Comparison of ENCODE assay signal across 9 cellular contexts in the genomic region with DNA sequence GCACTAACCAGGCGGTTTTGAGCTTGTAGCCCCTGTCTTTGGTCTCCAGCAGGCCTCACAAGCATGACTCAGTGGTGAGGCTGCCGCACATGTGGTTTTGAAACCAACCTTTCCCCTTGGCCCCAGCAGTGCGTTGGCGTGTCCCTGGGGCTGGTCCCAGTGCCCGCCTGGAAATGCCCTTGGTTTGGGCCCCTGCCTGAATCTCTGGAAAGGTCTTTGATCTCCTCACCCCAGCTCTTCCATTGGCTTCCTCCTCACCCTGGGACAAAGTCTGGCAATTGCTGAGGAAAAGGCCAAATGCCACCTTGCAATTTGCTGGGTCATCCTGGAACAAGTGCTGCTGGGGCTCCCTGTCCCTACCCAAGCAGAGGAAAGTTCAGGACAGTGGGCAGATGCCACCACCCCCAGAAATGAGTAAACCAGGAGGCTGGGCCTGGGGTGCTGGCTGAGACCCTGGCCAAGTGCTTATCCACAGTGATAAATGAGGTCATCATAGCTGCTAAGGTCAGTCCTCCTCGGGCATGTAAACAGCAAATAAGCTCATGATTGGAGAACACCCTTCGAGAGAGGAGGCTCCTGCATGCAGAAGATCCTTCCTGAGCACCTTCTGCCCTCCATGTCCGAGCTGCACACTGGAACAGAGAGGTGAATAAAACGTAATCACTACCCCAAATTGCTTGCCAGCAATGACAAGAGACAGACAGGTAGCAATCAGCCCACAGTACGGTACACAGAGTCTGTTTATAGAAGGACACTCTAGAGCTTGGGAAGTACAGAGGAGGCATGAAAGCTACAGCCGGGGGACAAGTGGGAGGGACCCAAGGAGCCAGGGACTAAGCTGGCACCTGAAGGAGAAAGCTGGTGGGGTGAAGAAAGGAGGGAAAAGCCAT.
DNase-seq lines count a peak whose midpoint lies in the region; ATAC-seq and TF ChIP-seq lines count a peak whose summit lies in the region.
"Had no signal": no experiment of that assay in that cellular context is flagged by ENCODE, and none has a peak within 500 bp of the region (broad histone marks: within the 10 kb centered on the region; RNA-seq: fewer than 3 reads in every experiment).

No MANE protein-coding gene starts in this region.

- WGBS in ovary, 3 donors = 78 to 86% (median 79%) methylated on average over 11 of the region's 11 CpGs

- H3K27ac ChIP-seq in AG04450 (ENCODE audit: low read depth, low read length) = peak overlapping the region; percentile 31
- no peak overlapping the region for H3K27ac ChIP-seq in coronary artery
- no peak overlapping the region for H3K27ac ChIP-seq in ovary

- H3K36me3 ChIP-seq in ovary = no peaks in the 10 kb centered on the region

- CTCF ChIA-PET in AG04450 (lab: Charles Lee) = no interaction called here

- H3K27me3 ChIP-seq in AG04450 (ENCODE audit: control insufficient read depth, insufficient read depth, low read length) = no peaks in the 10 kb centered on the region
- no peaks in the 10 kb centered on the region for H3K27me3 ChIP-seq in ovary

- peak; percentile 46 for ATAC-seq in GM19035 (IDR thresholded peaks at IDR 0.05; ENCODE audit: unreplicated experiment)
- no peak for ATAC-seq in GM18511 (IDR thresholded peaks at IDR 0.05; ENCODE audit: unreplicated experiment)
- ATAC-seq in Right ventricle myocardium superior (ENCODE audit: poor library complexity) = no peak

- TF ChIP-seq CTCF in AG04450 (IDR thresholded peaks at IDR 0.05; ENCODE audit: low read depth, low read length) (no peak), coronary artery (IDR thresholded peaks at IDR 0.05) (no peak), ovary (IDR thresholded peaks at IDR 0.05) (no peak)

- no peaks in the 10 kb centered on the region for H3K9me3 ChIP-seq in AG04450 (ENCODE audit: control insufficient read depth, insufficient read depth, low read length)
- no peaks in the 10 kb centered on the region for H3K9me3 ChIP-seq in ovary

- POLR2A ChIA-PET in AG04450 (lab: Yijun Ruan, JAX) = interaction anchor here (0.7 to 1.3 kb wide), 3 partner anchors 25 to 98 kb away, joined by 3 to 4 read pairs (median 4); a partner anchor contains a TSS

- intact Hi-C loops in ovary (cut with DNase I) = no loop called here
- intact Hi-C loops in Right ventricle myocardium superior (cut with DNase I) = loop anchor here (5.0 kb wide), 1 partner anchor 48 kb away; no protein-coding TSS in a partner anchor

- no peak overlapping the region for H3K4me3 ChIP-seq in AG04450 (ENCODE audit: low read depth, low read length)
- H3K4me3 ChIP-seq in coronary artery = no peak overlapping the region
- no peak overlapping the region for H3K4me3 ChIP-seq in ovary

- no peak for TF ChIP-seq POLR2A in ovary (IDR thresholded peaks at IDR 0.05)

- DNase-seq in AG04450 (ENCODE audit: low read depth, low spot score) (peak; percentile 33), RPMI7951 (ENCODE audit: low read depth) (peak; percentile 95), glomerular visceral epithelial cell (ENCODE audit: extremely low spot score) (peak; percentile 86), coronary artery (ENCODE audit: low spot score) (no peak), ovary (no peak), Right ventricle myocardium superior (no peak)
- DNase-seq: activated CD4-positive, CD25-positive, alpha-beta regulatory T cell had no signal

- H3K4me1 ChIP-seq in ovary (ENCODE audit: insufficient read depth) = no peaks in the 10 kb centered on the region

- no peak for TF ChIP-seq EP300 in ovary (IDR thresholded peaks at IDR 0.05)

Comparison
In these comparisons a context has a peak if more than half of its experiments do, and no peak if none do; other contexts are left out.
1. DNase-seq: peak in AG04450 (single experiment), RPMI7951 (single experiment) and glomerular visceral epithelial cell (single experiment); none in coronary artery (single experiment), ovary (0 of 5) and Right ventricle myocardium superior (single experiment).